ENCODE assay signal across 9 cellular contexts in the genomic region with DNA sequence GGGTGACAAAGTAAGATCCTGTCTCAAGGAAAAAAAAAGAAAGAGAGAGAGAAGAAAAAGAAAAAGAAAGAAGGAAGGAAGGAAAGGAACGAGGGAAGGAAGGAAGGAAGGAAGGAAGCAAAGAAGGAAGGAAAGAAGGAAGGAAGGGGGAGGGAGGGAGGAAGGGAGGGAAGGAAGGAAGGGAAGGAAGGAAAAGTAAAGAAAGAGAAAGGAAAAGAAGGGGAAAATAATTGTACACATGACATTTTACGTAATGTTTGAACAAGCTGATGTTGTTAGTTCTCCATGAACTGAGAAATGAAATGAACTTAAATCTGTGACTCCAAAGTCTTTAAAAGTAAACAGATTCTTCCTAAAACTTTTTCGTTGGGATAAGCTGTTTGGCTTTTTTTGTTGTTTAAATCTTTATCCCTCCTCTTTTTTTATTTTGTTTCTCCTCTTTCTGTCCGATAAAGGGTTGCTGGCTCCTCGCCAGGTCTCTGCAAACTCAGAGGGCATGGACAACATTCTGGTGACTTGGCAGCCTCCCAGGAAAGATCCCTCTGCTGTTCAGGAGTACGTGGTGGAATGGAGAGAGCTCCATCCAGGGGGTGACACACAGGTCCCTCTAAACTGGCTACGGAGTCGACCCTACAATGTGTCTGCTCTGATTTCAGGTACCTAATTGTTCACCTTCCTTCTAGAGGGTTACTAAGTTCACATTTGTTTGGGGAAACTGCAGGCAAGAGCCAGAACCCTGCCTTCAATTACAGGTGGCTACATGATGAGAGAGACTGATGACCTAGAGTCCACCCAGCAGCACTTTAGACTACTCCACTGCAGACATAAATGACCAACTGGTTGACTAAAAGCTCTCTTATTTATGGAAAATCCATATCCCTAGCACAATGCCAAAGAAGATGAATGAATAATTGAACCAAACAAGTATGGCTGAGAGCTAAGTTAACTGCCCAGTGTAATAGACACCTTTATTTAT. TPM values are rescaled to one million over a fixed set of nuclear protein-coding genes. Genes with fewer than 3 reads are reported as not detected.
DNase-seq lines count a peak whose midpoint lies in the region; ATAC-seq and TF ChIP-seq lines count a peak whose summit lies in the region.
"Had no signal": no experiment of that assay in that cellular context is flagged by ENCODE, and none has a peak within 500 bp of the region (broad histone marks: within the 10 kb centered on the region; RNA-seq: fewer than 3 reads in every experiment).

No MANE protein-coding gene starts in this region.

- H3K27me3 Mint-ChIP-seq in CD14-positive monocyte (ENCODE audit: low read depth in 3 of 3) = peaks cover 0 to 3% (median 0%) of the 10 kb centered on the region in 3 donors
- H3K27me3 Mint-ChIP-seq in CD4-positive, alpha-beta T cell = no peaks in the 10 kb centered on the region

- ATAC-seq in GM19452 (IDR thresholded peaks at IDR 0.05; ENCODE audit: unreplicated experiment) = no peak
- no peak for ATAC-seq in CD4-positive, alpha-beta T cell (ENCODE audit: poor library complexity)

- H3K36me3 Mint-ChIP-seq in CD14-positive monocyte = no peaks in the 10 kb centered on the region
- no peaks in the 10 kb centered on the region for H3K36me3 Mint-ChIP-seq in CD4-positive, alpha-beta T cell (ENCODE audit: low read depth)

- no peaks in the 10 kb centered on the region for H3K9me3 ChIP-seq in A673 (ENCODE audit: low read depth, low read length, poor library complexity, severe bottlenecking)
- H3K9me3 ChIP-seq in left ventricle myocardium inferior (replicated peaks) = no peaks in the 10 kb centered on the region
- H3K9me3 ChIP-seq in CD4-positive, alpha-beta T cell (ENCODE audit: control insufficient read depth, low read length) = no peaks in the 10 kb centered on the region

- H3K4me3 ChIP-seq in A673 (ENCODE audit: low read depth, low read length, poor library complexity, severe bottlenecking) (no peak overlapping the region), HFF-Myc (replicated peaks; ENCODE audit: low read depth, low read length) (no peak overlapping the region), left ventricle myocardium inferior (no peak overlapping the region)

- H3K36me3 ChIP-seq in A673 (ENCODE audit: insufficient read depth, low read length, poor library complexity, severe bottlenecking) = no peaks in the 10 kb centered on the region
- no peaks in the 10 kb centered on the region for H3K36me3 ChIP-seq in left ventricle myocardium inferior

- H3K4me1 ChIP-seq in A673 (ENCODE audit: insufficient read depth, low read length, poor library complexity, severe bottlenecking) = peaks cover 4% of the 10 kb centered on the region
- peaks cover 5% of the 10 kb centered on the region for H3K4me1 ChIP-seq in left ventricle myocardium inferior

- CTCF ChIA-PET in A673 (lab: Charles Lee) = no interaction called here
- CTCF ChIA-PET in CD4-positive, alpha-beta T cell (lab: Charles Lee) = no interaction called here

- H3K4me1 Mint-ChIP-seq in CD14-positive monocyte = no peaks in the 10 kb centered on the region
- no peaks in the 10 kb centered on the region for H3K4me1 Mint-ChIP-seq in CD4-positive, alpha-beta T cell (ENCODE audit: low read depth)

- H3K27me3 ChIP-seq in A673 (replicated peaks; ENCODE audit: insufficient read depth, low read depth, low read length, poor library complexity) (no peaks in the 10 kb centered on the region), left ventricle myocardium inferior (ENCODE audit: low read depth) (no peaks in the 10 kb centered on the region)
- H3K27me3 ChIP-seq in CD4-positive, alpha-beta T cell (ENCODE audit: control insufficient read depth, insufficient read depth, low read length) = no peaks in the 10 kb centered on the region

- no peak overlapping the region for H3K4me3 Mint-ChIP-seq in CD14-positive monocyte
- H3K4me3 Mint-ChIP-seq in CD4-positive, alpha-beta T cell = no peak overlapping the region

- no peak; the same call in 1 of the 2 replicates for TF ChIP-seq CTCF in A673 (conservative IDR thresholded peaks at IDR 0.05; ENCODE audit: low read depth, low read length)
- TF ChIP-seq CTCF in HFF-Myc (IDR thresholded peaks at IDR 0.05; ENCODE audit: low read depth, low read length, missing control alignments) = no peak
- TF ChIP-seq CTCF in left ventricle myocardium inferior (IDR thresholded peaks at IDR 0.05; ENCODE audit: borderline replicate concordance) = peak; percentile 21
- TF ChIP-seq CTCF in CD14-positive monocyte (IDR thresholded peaks at IDR 0.05) = no peak
- TF ChIP-seq CTCF in CD4-positive, alpha-beta T cell (IDR thresholded peaks at IDR 0.05) = no peak

- DNase-seq in A673 (ENCODE audit: low spot score) = peak; percentile 59
- peak; percentile 30 for DNase-seq in HFF-Myc (ENCODE audit: extremely low read depth, low read depth)
- DNase-seq in SHP77 (lab: John Stamatoyannopoulos, UW) = peak; percentile 36 to 68
- DNase-seq in left ventricle myocardium inferior = peak; percentile 33
- no peak for DNase-seq in activated CD4-positive, CD25-positive, alpha-beta regulatory T cell treated with anti-CD3 and anti-CD28 coated beads, Interleukin-2, amount 50 U/mL, for 72 hours
- no peak for DNase-seq in CD14-positive monocyte (ENCODE audit: low spot score)
- DNase-seq in CD4-positive, alpha-beta T cell = no peak
- DNase-seq: DND-41 had no signal

- peaks cover 0 to 8% (median 0%) of the 10 kb centered on the region in 7 donors for H3K9me3 Mint-ChIP-seq in CD14-positive monocyte
- no peaks in the 10 kb centered on the region for H3K9me3 Mint-ChIP-seq in CD4-positive, alpha-beta T cell

- H3K27ac ChIP-seq in A673 (ENCODE audit: low read depth, low read length, poor library complexity, severe bottlenecking) (no peak overlapping the region), left ventricle myocardium inferior (replicated peaks) (no peak overlapping the region)
- no peak overlapping the region for H3K27ac ChIP-seq in CD4-positive, alpha-beta T cell (ENCODE audit: low read depth, low read length)

- peak overlapping the region in 1 of 7 donors; percentile 70 for H3K27ac Mint-ChIP-seq in CD14-positive monocyte
- H3K27ac Mint-ChIP-seq in CD4-positive, alpha-beta T cell = no peak overlapping the region

- POLR2A ChIA-PET in A673 (lab: Charles Lee; ENCODE audit: low non-redundant PET) = no interaction called here
- POLR2A ChIA-PET in CD4-positive, alpha-beta T cell (lab: Charles Lee) = no interaction called here

- intact Hi-C loops in A673 (cut with micrococcal nuclease; ENCODE audit: unreplicated experiment) (no loop called here), left ventricle myocardium inferior (cut with micrococcal nuclease) (no loop called here), CD14-positive monocyte (cut with micrococcal nuclease) (no loop called here)
- intact Hi-C loops in CD4-positive, alpha-beta T cell (cut with DNase I, micrococcal nuclease) = no loop called here

- no TSS peak for BruUV-seq in A673 (replicated peaks; lab: Mats Ljungman, UMichigan)

RNA-seq across cellular contexts. Expression of a gene that starts 60.0 kb away (rescaled TPM):
- total RNA-seq in A673 (2021) (0.39 and 0.70 TPM in 2 replicates), left ventricle myocardium inferior (0.33 TPM)
- not detected for polyA plus RNA-seq in CD14-positive monocyte
- total RNA-seq in CD4-positive, alpha-beta T cell = 1 to 10 TPM in 1 of 2 experiments, under 1 TPM in 1; 0.98 to 1.2 TPM

Comparison
In these comparisons a context has a peak if more than half of its experiments do, and no peak if none do; other contexts are left out.
1. DNase-seq: peak in A673 (single experiment), HFF-Myc (single experiment), SHP77 (2 of 2) and left ventricle myocardium inferior (single experiment); none in activated CD4-positive, CD25-positive, alpha-beta regulatory T cell treated with anti-CD3 and anti-CD28 coated beads, Interleukin-2, amount 50 U/mL, for 72 hours (single experiment), CD14-positive monocyte (single experiment) and CD4-positive, alpha-beta T cell (0 of 10).